Comparison of ENCODE assay signal across 10 cellular contexts in genomic region chr12:128844031-128844635, GRCh38. TPM values are rescaled to one million over a fixed set of nuclear protein-coding genes. Genes with fewer than 3 reads are reported as not detected.
A peak's percentile ranks its signal among the peaks of the same experiment; 100 is the strongest.
DNase-seq lines count a peak whose midpoint lies in the region; ATAC-seq and TF ChIP-seq lines count a peak whose summit lies in the region.
"Had no signal": no experiment of that assay in that cellular context is flagged by ENCODE, and none has a peak within 500 bp of the region (broad histone marks: within the 10 kb centered on the region; RNA-seq: fewer than 3 reads in every experiment).

No MANE protein-coding gene starts in this region.

- ATAC-seq in HG02885 (IDR thresholded peaks at IDR 0.05; ENCODE audit: poor library complexity, unreplicated experiment) = peak; percentile 52
- no peak for ATAC-seq in HG03039 (IDR thresholded peaks at IDR 0.05; ENCODE audit: unreplicated experiment)
- no peak for ATAC-seq in heart right ventricle

- H3K27me3 ChIP-seq in neutrophil (peaks cover 14% of the 10 kb centered on the region), heart right ventricle (peaks cover 0 to 14% (median 0%) of the 10 kb centered on the region in 7 donors)

- H3K4me3 ChIP-seq in neutrophil (ENCODE audit: low read depth in 1 of 2, low read length in 1 of 2) = peak overlapping the region in 1 of 2 experiments; percentile 32
- H3K4me3 ChIP-seq in heart right ventricle = no peak overlapping the region
- H3K4me3 ChIP-seq: lung had no signal

- intact Hi-C loops in heart right ventricle (cut with DNase I) = no loop called here

- no peaks in the 10 kb centered on the region for H3K36me3 ChIP-seq in neutrophil
- no peaks in the 10 kb centered on the region for H3K36me3 ChIP-seq in heart right ventricle

- WGBS in heart right ventricle, 2 donors = 56 to 60% methylated on average over 11 of the region's 11 CpGs

- H3K9me3 ChIP-seq in neutrophil (no peaks in the 10 kb centered on the region), heart right ventricle (no peaks in the 10 kb centered on the region)

- DNase-seq in NK-92 treated with Interleukin-12 subunit alpha and Interleukin-12 subunit beta, amount 100 ng/mL, for 24 hours (lab: John Stamatoyannopoulos, UW) = peak; percentile 7
- DNase-seq in NK-92 (lab: John Stamatoyannopoulos, UW; ENCODE audit: unreplicated experiment) = no peak
- DNase-seq in UCSD-AML1 (lab: John Stamatoyannopoulos, UW; ENCODE audit: unreplicated experiment) = peak; percentile 17
- no peak for DNase-seq in NCI-H1417 (lab: John Stamatoyannopoulos, UW)
- no peak for DNase-seq in heart right ventricle

- no peak for TF ChIP-seq CTCF in neutrophil (IDR thresholded peaks at IDR 0.05)
- TF ChIP-seq CTCF in heart right ventricle (IDR thresholded peaks at IDR 0.05) = peak in 4 of 9 donors; percentile 16 to 34 (median 22)

- H3K27ac ChIP-seq in neutrophil = peak overlapping the region; percentile 79
- peak overlapping the region in 1 of 10 donors; percentile 69 for H3K27ac ChIP-seq in heart right ventricle

- H3K4me1 ChIP-seq in neutrophil (ENCODE audit: control insufficient read depth in 1 of 2, insufficient read depth in 1 of 2, low read depth in 1 of 2, low read length in 1 of 2) (peaks cover 27 to 43% of the 10 kb centered on the region in 2 experiments), heart right ventricle (peaks cover 0 to 15% (median 0%) of the 10 kb centered on the region in 9 donors)

RNA-seq across cellular contexts. Expression of gene GLT1D1, which starts 9.1 kb away (rescaled TPM):
- 1 to 10 TPM in 4 of 10 donors, under 1 TPM in 5, not detected in 1; 0.24 to 3.3 (median 0.93) TPM for total RNA-seq in heart right ventricle
- under 1 TPM; 0.07 to 0.09 TPM for polyA plus RNA-seq in heart right ventricle
- total RNA-seq: HT-29 had no signal

RNA-seq across cellular contexts. Expression of gene SLC15A4, which starts 20.4 kb away (rescaled TPM):
- total RNA-seq in heart right ventricle = 10 to 100 TPM; 14.5 to 23.7 (median 15.5) TPM
- polyA plus RNA-seq in heart right ventricle = 10 to 100 TPM; 14.3 to 15.6 TPM

Comparison
In these comparisons a context has a peak if more than half of its experiments do, and no peak if none do; other contexts are left out.
1. DNase-seq: peak in NK-92 treated with Interleukin-12 subunit alpha and Interleukin-12 subunit beta, amount 100 ng/mL, for 24 hours (single experiment) and UCSD-AML1 (single experiment); none in NK-92 (single experiment), NCI-H1417 (0 of 3) and heart right ventricle (0 of 2).